ENCODE assay signal across 10 cellular contexts in genomic region chr17:77212081-77212832, GRCh38.
A peak's percentile ranks its signal among the peaks of the same experiment; 100 is the strongest.
DNase-seq lines count a peak whose midpoint lies in the region; ATAC-seq and TF ChIP-seq lines count a peak whose summit lies in the region.
"Had no signal": no experiment of that assay in that cellular context is flagged by ENCODE, and none has a peak within 500 bp of the region (broad histone marks: within the 10 kb centered on the region; RNA-seq: fewer than 3 reads in every experiment).

No MANE protein-coding gene starts in this region.

- peak overlapping the region in 1 of 2 donors; percentile 68 for H3K4me3 Mint-ChIP-seq in CD14-positive monocyte
- H3K4me3 Mint-ChIP-seq: activated T-helper 1 cell treated with anti-CD3 and anti-CD28 coated beads, Interleukin-12 subunit alpha, Interleukin-12 subunit beta, Interleukin-2, Interleukin-4 antibody, amounts not matched to agents 30 ng/mL and 10 ng/mL and 1 ng/mL, durations not matched to agents 14 hours and 24 hours and 36 hours had no signal

- H3K27ac ChIP-seq in left lung = no peak overlapping the region

- TF ChIP-seq CTCF in CD14-positive monocyte (IDR thresholded peaks at IDR 0.05) (no peak), GM20000 (IDR thresholded peaks at IDR 0.05; ENCODE audit: extremely low read depth, missing control alignments) (no peak), left lung (IDR thresholded peaks at IDR 0.05) (no peak)

- H3K27me3 Mint-ChIP-seq in CD14-positive monocyte (ENCODE audit: low read depth in 3 of 3) = peaks cover 0 to 2% (median 1%) of the 10 kb centered on the region in 3 donors

- DNase-seq in CD14-positive monocyte (ENCODE audit: low spot score) (no peak), GM20000 (ENCODE audit: low spot score) (peak; percentile 91), epidermal melanocyte (ENCODE audit: insufficient read length, low spot score) (peak; percentile 82), left lung (no peak), T-helper 9 cell (no peak), KG1 (lab: John Stamatoyannopoulos, UW) (no peak), NCI-H2107 (lab: John Stamatoyannopoulos, UW) (no peak)
- DNase-seq: NK-92 treated with Interleukin-12 subunit alpha and Interleukin-12 subunit beta, amount 100 ng/mL, for 24 hours had no signal

- H3K36me3 ChIP-seq in left lung = peaks cover 3 to 93% of the 10 kb centered on the region in 2 donors

- H3K36me3 Mint-ChIP-seq in CD14-positive monocyte = peaks cover 92 to 94% of the 10 kb centered on the region in 2 donors

- H3K27me3 ChIP-seq in left lung = no peaks in the 10 kb centered on the region

- ATAC-seq in HG03520 (IDR thresholded peaks at IDR 0.05; ENCODE audit: unreplicated experiment) (peak; percentile 75), left lung (no peak)

- H3K4me1 Mint-ChIP-seq in CD14-positive monocyte = peaks cover 18% of the 10 kb centered on the region

- H3K4me3 ChIP-seq in left lung = no peak overlapping the region

- intact Hi-C loops in CD14-positive monocyte (cut with micrococcal nuclease) (no loop called here), left lung (cut with DNase I) (no loop called here)

- H3K4me1 ChIP-seq in left lung = peaks cover 0 to 34% of the 10 kb centered on the region in 2 donors

- no peaks in the 10 kb centered on the region for H3K9me3 Mint-ChIP-seq in CD14-positive monocyte
- H3K9me3 Mint-ChIP-seq: activated T-helper 1 cell treated with anti-CD3 and anti-CD28 coated beads, Interleukin-12 subunit alpha, Interleukin-12 subunit beta, Interleukin-2, Interleukin-4 antibody, amounts not matched to agents 30 ng/mL and 10 ng/mL and 1 ng/mL, durations not matched to agents 14 hours and 24 hours and 36 hours had no signal

- H3K9me3 ChIP-seq in left lung = no peaks in the 10 kb centered on the region

- peak overlapping the region; percentile 62 to 83 (median 71) for H3K27ac Mint-ChIP-seq in CD14-positive monocyte
- H3K27ac Mint-ChIP-seq: activated T-helper 1 cell treated with anti-CD3 and anti-CD28 coated beads, Interleukin-12 subunit alpha, Interleukin-12 subunit beta, Interleukin-2, Interleukin-4 antibody, amounts not matched to agents 30 ng/mL and 10 ng/mL and 1 ng/mL, durations not matched to agents 14 hours and 24 hours and 36 hours had no signal

Comparison
In these comparisons a context has a peak if more than half of its experiments do, and no peak if none do; other contexts are left out.
1. DNase-seq: peak in GM20000 (single experiment) and epidermal melanocyte (single experiment); none in CD14-positive monocyte (single experiment), left lung (0 of 2), T-helper 9 cell (single experiment), KG1 (single experiment) and NCI-H2107 (single experiment).